Comparison of ENCODE assay signal across 9 cellular contexts in genomic region chr9:129331772-129332512, GRCh38.
A peak's percentile ranks its signal among the peaks of the same experiment; 100 is the strongest.
DNase-seq lines count a peak whose midpoint lies in the region; ATAC-seq and TF ChIP-seq lines count a peak whose summit lies in the region.
"Had no signal": no experiment of that assay in that cellular context is flagged by ENCODE, and none has a peak within 500 bp of the region (broad histone marks: within the 10 kb centered on the region; RNA-seq: fewer than 3 reads in every experiment).

No MANE protein-coding gene starts in this region.

- peak overlapping the region; percentile 69 for H2BK15ac ChIP-seq in IMR-90 (ENCODE audit: low read depth, low read length)

- dilution Hi-C loops in IMR-90 (cut with HindIII; ENCODE audit: low sequenced_read_pairs, unreplicated experiment): no loop called here
- dilution Hi-C loops in mammary epithelial cell (cut with HindIII; ENCODE audit: low sequenced_read_pairs): loop anchor here (5.0 to 25.0 kb wide), 4 partner anchors 70 to 285 kb away; partner anchors contain the start of gene C9orf50

- peaks cover 0 to 7% of the 10 kb centered on the region in 2 experiments; a peak in 1 of 4 replicates for H3K79me1 ChIP-seq in IMR-90 (ENCODE audit: low read depth in 1 of 2, low read length in 2 of 2)

- no peaks in the 10 kb centered on the region for H3K36me3 ChIP-seq in IMR-90 (ENCODE audit: control insufficient read depth, insufficient read depth, low read length)
- H3K36me3 ChIP-seq in mammary epithelial cell (ENCODE audit: insufficient read depth, low read length): no peaks in the 10 kb centered on the region
- H3K36me3 ChIP-seq in liver (ENCODE audit: control insufficient read depth in 4 of 4, insufficient read depth in 3 of 4, low read depth in 1 of 4, low read length in 3 of 4): no peaks in the 10 kb centered on the region
- no peaks in the 10 kb centered on the region for H3K36me3 ChIP-seq in thyroid gland

- H3K9ac ChIP-seq in IMR-90 (ENCODE audit: low read depth, low read length) (no peak overlapping the region), mammary epithelial cell (ENCODE audit: insufficient read depth, low read length) (peak overlapping the region; percentile 80), liver (ENCODE audit: low read depth in 1 of 2, low read length in 2 of 2) (no peak overlapping the region)

- no peaks in the 10 kb centered on the region for H3K27me3 ChIP-seq in IMR-90 (ENCODE audit: control insufficient read depth, insufficient read depth, low read length)
- H3K27me3 ChIP-seq in mammary epithelial cell (ENCODE audit: insufficient read depth, low read length): no peaks in the 10 kb centered on the region
- no peaks in the 10 kb centered on the region for H3K27me3 ChIP-seq in liver (ENCODE audit: control insufficient read depth in 4 of 4, insufficient read depth in 4 of 4, low read length in 3 of 4)
- H3K27me3 ChIP-seq in thyroid gland: no peaks in the 10 kb centered on the region

- H3K27ac ChIP-seq in IMR-90 (ENCODE audit: insufficient read depth, low read length) (peak overlapping the region; percentile 47; the same call in 1 of the 2 replicates), mammary epithelial cell (ENCODE audit: insufficient read depth, low read depth, low read length) (peak overlapping the region; percentile 81), liver (ENCODE audit: low read depth in 1 of 2, low read length in 2 of 2) (peak overlapping the region; percentile 52 to 71), thyroid gland (peak overlapping the region; percentile 92 to 96 (median 94))

- CTCF ChIA-PET in IMR-90 (lab: Yijun Ruan, JAX): interaction anchor here (1.3 kb wide), 1 partner anchor 11 kb away, joined by 4 read pairs; no protein-coding TSS in a partner anchor
- CTCF ChIA-PET in mammary epithelial cell (lab: Charles Lee; ENCODE audit: low non-redundant PET): interaction anchor here (0.8 kb wide), 1 partner anchor 293 kb away, joined by 4 read pairs; no protein-coding TSS in a partner anchor

- TF ChIP-seq POLR2A in IMR-90 (IDR thresholded peaks at IDR 0.05; ENCODE audit: low read depth, low read length) (no peak), thyroid gland (IDR thresholded peaks at IDR 0.05) (no peak)

- no peak overlapping the region for H3K56ac ChIP-seq in IMR-90 (ENCODE audit: extremely low read depth, insufficient read depth, low read length)

- H2AK9ac ChIP-seq in IMR-90 (replicated peaks; ENCODE audit: low read depth, low read length, poor library complexity): no peak overlapping the region

- no peak overlapping the region for H3K4me2 ChIP-seq in IMR-90 (ENCODE audit: low read depth, low read length)
- H3K4me2 ChIP-seq in mammary epithelial cell (ENCODE audit: insufficient read depth, low read depth, low read length): peak overlapping the region; percentile 78

- H3K4me3 ChIP-seq in IMR-90 (ENCODE audit: insufficient read depth, low read depth, low read length) (no peak overlapping the region), mammary epithelial cell (replicated peaks in 1 of 3; ENCODE audit: insufficient read depth in 1 of 3, low read depth in 2 of 3, low read length in 3 of 3) (peak overlapping the region; percentile 54 to 62 (median 56)), liver (ENCODE audit: low read depth in 1 of 3, low read length in 3 of 3) (no peak overlapping the region), thyroid gland (replicated peaks in 1 of 3) (no peak overlapping the region)

- no peaks in the 10 kb centered on the region for H4K20me1 ChIP-seq in IMR-90 (ENCODE audit: insufficient read depth, low read length)
- no peaks in the 10 kb centered on the region for H4K20me1 ChIP-seq in mammary epithelial cell (ENCODE audit: insufficient read depth, low read length)

- H2BK20ac ChIP-seq in IMR-90 (ENCODE audit: low read depth, low read length): peak overlapping the region; percentile 69

- peak overlapping the region; percentile 81 for H3K4ac ChIP-seq in IMR-90 (ENCODE audit: low read depth, low read length)

- H2BK5ac ChIP-seq in IMR-90 (ENCODE audit: low read depth, low read length, poor library complexity, severe bottlenecking): peak overlapping the region; percentile 47

- H3K79me2 ChIP-seq in mammary epithelial cell (ENCODE audit: insufficient read depth, low read length): peaks cover 24% of the 10 kb centered on the region

- intact Hi-C loops in IMR-90 (cut with micrococcal nuclease) (loop anchor here (5.0 kb wide), 1 partner anchor 280 kb away; no protein-coding TSS in a partner anchor), mammary epithelial cell (cut with micrococcal nuclease) (loop anchor here (2.0 to 5.0 kb wide), 3 partner anchors 50 to 157 kb away; no protein-coding TSS in a partner anchor), thyroid gland (cut with DNase I) (no loop called here)

- H3K9me1 ChIP-seq in IMR-90 (ENCODE audit: insufficient read depth, low read length): peaks cover 17% of the 10 kb centered on the region

- DNase-seq in IMR-90: no peak
- peak; percentile 94 for DNase-seq in mammary epithelial cell
- peak; percentile 35 to 43 for DNase-seq in thyroid gland
- DNase-seq in GDM1 (lab: John Stamatoyannopoulos, UW): no peak
- DNase-seq in activated CD8-positive, alpha-beta memory T cell treated with anti-CD3 and anti-CD28 coated beads, Interleukin-2, amount 50 U/mL, for 48 hours: no peak
- DNase-seq: naive thymus-derived CD4-positive, alpha-beta T cell; NCI-H226 had no signal

- ATAC-seq in IMR-90 (ENCODE audit: low read depth) (no peak), GM21360 (IDR thresholded peaks at IDR 0.05; ENCODE audit: unreplicated experiment) (no peak)
- ATAC-seq: naive thymus-derived CD4-positive, alpha-beta T cell had no signal

- 0 out of 2 replicates have a peak overlapping the region, but pooled peaks have one; percentile 12 for H3K23ac ChIP-seq in IMR-90 (ENCODE audit: low read depth, low read length)

- peak overlapping the region; percentile 56 for H3K18ac ChIP-seq in IMR-90 (ENCODE audit: low read depth, low read length)

- H3K14ac ChIP-seq in IMR-90 (replicated peaks; ENCODE audit: low read depth, low read length): peak overlapping the region; percentile 37; the same call in 1 of the 2 replicates

- 86 to 100% methylated on average over 1 to 8 of the region's 13 CpGs for WGBS in IMR-90 (ENCODE audit: extremely low coverage in 2 of 2, insufficient read length in 1 of 2), 2 experiments
- WGBS in mammary epithelial cell (ENCODE audit: low coverage, missing lambda C conversion rate): 44% methylated on average over 12 of the region's 13 CpGs
- WGBS in liver: 94% methylated on average over 13 of the region's 13 CpGs
- WGBS in thyroid gland, 2 donors: 70 to 72% methylated on average over 13 of the region's 13 CpGs

- peak overlapping the region; percentile 16 to 53; a peak in 2 of 4 replicates for H4K8ac ChIP-seq in IMR-90 (ENCODE audit: low read depth in 2 of 2, low read length in 2 of 2)

- in situ Hi-C loops in IMR-90 (cut with MboI; ENCODE audit: low sequenced_read_pairs): loop anchor here (10.0 kb wide), 1 partner anchor 273 kb away; no protein-coding TSS in a partner anchor
- in situ Hi-C loops in mammary epithelial cell (cut with MboI; ENCODE audit: low sequenced_read_pairs in 2 of 2): loop anchor here in 1 of 2 donors (5.0 to 25.0 kb wide), 3 partner anchors 150 to 280 kb away; partner anchors contain the start of genes C9orf50 and IER5L

- TF ChIP-seq RAD21 in IMR-90 (IDR thresholded peaks at IDR 0.05; ENCODE audit: low read length): no peak
- no peak for TF ChIP-seq RAD21 in liver (IDR thresholded peaks at IDR 0.05)

- H2AFZ ChIP-seq in IMR-90 (replicated peaks; ENCODE audit: low read length, poor library complexity) (peak overlapping the region; percentile 15), mammary epithelial cell (ENCODE audit: low read depth, low read length) (no peak overlapping the region)

- TF ChIP-seq CTCF in IMR-90 (conservative IDR thresholded peaks at IDR 0.05; ENCODE audit: low read depth, low read length): no peak
- TF ChIP-seq CTCF in mammary epithelial cell (conservative IDR thresholded peaks at IDR 0.05 in 1 of 2, IDR thresholded peaks at IDR 0.05 in 1 of 2; ENCODE audit: extremely low read depth in 1 of 2, insufficient read depth in 1 of 2, low read depth in 1 of 2, low read length in 2 of 2): peak in 1 of 2 donors; percentile 15
- no peak for TF ChIP-seq CTCF in liver (IDR thresholded peaks at IDR 0.05; ENCODE audit: low read depth, low read length, missing input control)
- no peak for TF ChIP-seq CTCF in thyroid gland (IDR thresholded peaks at IDR 0.05)

- peak overlapping the region; percentile 56 for H2BK120ac ChIP-seq in IMR-90 (ENCODE audit: low read depth, low read length)

- H3K9me3 ChIP-seq in IMR-90 (ENCODE audit: control insufficient read depth, insufficient read depth, low read length): peaks cover 6% of the 10 kb centered on the region
- peaks cover 9% of the 10 kb centered on the region for H3K9me3 ChIP-seq in mammary epithelial cell (replicated peaks; ENCODE audit: insufficient read depth, low read length)
- peaks cover 0 to 3% (median 2%) of the 10 kb centered on the region in 4 donors for H3K9me3 ChIP-seq in liver (ENCODE audit: control insufficient read depth in 4 of 4, low read length in 3 of 4)
- H3K9me3 ChIP-seq in thyroid gland: no peaks in the 10 kb centered on the region

- POLR2A ChIA-PET in IMR-90 (lab: Charles Lee; ENCODE audit: unreplicated experiment): interaction anchor here (0.6 to 1.0 kb wide), 2 partner anchors 154 to 165 kb away, joined by 3 read pairs; partner anchors contain the start of gene IER5L

- peak overlapping the region; percentile 85 for H4K91ac ChIP-seq in IMR-90 (ENCODE audit: insufficient read depth, low read depth, low read length)

- peak overlapping the region; percentile 62 for H4K5ac ChIP-seq in IMR-90 (ENCODE audit: low read depth, low read length)

- H2AK5ac ChIP-seq in IMR-90 (ENCODE audit: low read depth, low read length): peak overlapping the region; percentile 43; the same call in 1 of the 2 replicates

- BruUV-seq in IMR-90 (replicated peaks; lab: Mats Ljungman, UMichigan): no TSS peak
- BruUV-seq in mammary epithelial cell (replicated peaks; lab: Mats Ljungman, UMichigan): no TSS peak

- peaks cover 28% of the 10 kb centered on the region for H3K4me1 ChIP-seq in IMR-90 (ENCODE audit: control insufficient read depth, insufficient read depth, low read length)
- peaks cover 42% of the 10 kb centered on the region for H3K4me1 ChIP-seq in mammary epithelial cell (ENCODE audit: insufficient read depth, low read length)
- H3K4me1 ChIP-seq in liver (ENCODE audit: control insufficient read depth in 4 of 4, insufficient read depth in 4 of 4, low read length in 3 of 4): peaks cover 15 to 36% (median 22%) of the 10 kb centered on the region in 4 donors
- peaks cover 33 to 62% of the 10 kb centered on the region in 2 donors for H3K4me1 ChIP-seq in thyroid gland

TF ChIP-seq in IMR-90, 13 proteins besides CTCF, POLR2A, EP300 and RAD21 (continues in another document):
- TF ChIP-seq SMC3 (IDR thresholded peaks at IDR 0.05; ENCODE audit: low read depth, low read length): no peak

TF ChIP-seq in liver, 16 proteins besides CTCF, POLR2A, EP300 and RAD21 (continues in another document):
- TF ChIP-seq JUND (IDR thresholded peaks at IDR 0.05): no peak
- no peak for TF ChIP-seq TAF1 (conservative IDR thresholded peaks at IDR 0.05)
- no peak for TF ChIP-seq HNF4A (conservative IDR thresholded peaks at IDR 0.05)
- TF ChIP-seq EGR1 (IDR thresholded peaks at IDR 0.05; ENCODE audit: low read depth in 2 of 2): no peak
- no peak for TF ChIP-seq FOXA1 (IDR thresholded peaks at IDR 0.05)
- no peak for TF ChIP-seq YY1 (IDR thresholded peaks at IDR 0.05)

Comparison
In these comparisons a context has a peak if more than half of its experiments do, and no peak if none do; other contexts are left out.
1. DNase-seq: peak in mammary epithelial cell (single experiment) and thyroid gland (2 of 2); none in IMR-90 (single experiment), GDM1 (single experiment) and activated CD8-positive, alpha-beta memory T cell treated with anti-CD3 and anti-CD28 coated beads, Interleukin-2, amount 50 U/mL, for 48 hours (single experiment).
2. H3K4me3 ChIP-seq: peak in mammary epithelial cell (3 of 3); none in IMR-90 (single experiment), liver (0 of 3) and thyroid gland (0 of 3).
3. Peak in every context shown above with its lines, with median percentiles within 50 percentile points of each other: H3K27ac ChIP-seq.